In the genomic region with DNA sequence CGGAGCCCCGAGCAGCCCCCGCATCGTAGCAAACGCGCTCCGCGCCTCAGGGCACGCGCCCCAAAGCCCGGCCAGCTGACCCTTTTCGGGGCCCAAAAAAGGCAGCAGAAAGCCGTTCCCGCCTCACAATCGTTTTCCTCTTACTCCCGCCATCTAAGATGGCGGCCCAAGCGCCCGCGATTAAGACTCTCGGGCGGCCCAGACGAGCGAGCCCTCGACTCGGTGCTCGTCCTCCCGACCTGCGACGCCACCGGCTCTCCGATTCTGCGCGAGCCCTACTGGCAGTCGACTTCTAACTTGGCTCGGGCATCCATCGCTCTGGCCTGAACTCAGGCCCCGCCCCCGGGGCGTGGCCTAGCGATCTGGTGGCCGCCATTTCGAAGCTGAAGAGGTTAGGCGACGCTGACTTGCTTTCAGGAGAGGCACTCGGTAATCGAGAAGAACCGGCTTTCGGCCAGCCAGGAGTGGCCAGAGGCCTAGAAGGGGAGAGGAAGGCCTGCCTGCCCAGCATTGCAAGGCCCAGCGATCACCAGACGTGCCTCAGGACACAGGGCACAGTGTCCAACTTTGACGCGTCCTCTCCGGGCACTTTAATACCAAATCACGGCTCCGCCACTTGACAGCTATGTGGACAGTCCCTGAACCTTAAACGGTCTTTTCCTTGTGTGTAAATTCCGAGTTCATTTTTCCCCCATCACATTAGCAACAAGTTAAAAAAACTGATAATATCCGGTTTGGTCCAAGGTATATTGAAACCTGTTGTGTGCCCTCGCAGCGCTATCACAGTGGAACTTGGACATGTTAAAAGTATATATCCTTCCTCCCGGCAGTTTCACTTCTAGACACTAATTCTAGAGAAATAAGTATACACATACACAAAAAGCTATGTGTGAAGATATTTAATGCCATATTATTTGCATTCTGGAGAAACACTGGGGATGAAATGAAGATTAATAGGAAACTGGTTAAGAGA, we compare ENCODE assay signal across 8 cellular contexts. TPM values are rescaled to one million over a fixed set of nuclear protein-coding genes. Genes with fewer than 3 reads are reported as not detected.
A peak's percentile ranks its signal among the peaks of the same experiment; 100 is the strongest.
DNase-seq lines count a peak whose midpoint lies in the region; ATAC-seq and TF ChIP-seq lines count a peak whose summit lies in the region.

A gene (minus strand): TSS at position 182 of the 973 bp plus-strand sequence. CDS start 45,396 bp downstream, outside the sequence.

- no peak for TF ChIP-seq CTCF in HFFc6 (IDR thresholded peaks at IDR 0.05)
- no peak for TF ChIP-seq CTCF in NB4 (IDR thresholded peaks at IDR 0.05; ENCODE audit: low read depth, low read length)
- TF ChIP-seq CTCF in gastroesophageal sphincter (IDR thresholded peaks at IDR 0.05), result no peak

- H3K9me3 Mint-ChIP-seq in HFFc6, result peaks cover 4% of the 10 kb centered on the region; the same call in 1 of the 2 replicates
- H3K9me3 Mint-ChIP-seq in activated naive CD4-positive, alpha-beta T cell treated with anti-CD3 and anti-CD28 coated beads, Interleukin-2, amount 10 ng/mL, durations not matched to agents 7 days and 5 days, result no peaks in the 10 kb centered on the region

- no peaks in the 10 kb centered on the region for H3K36me3 ChIP-seq in SK-N-MC (ENCODE audit: insufficient read depth, low read length)
- H3K36me3 ChIP-seq in gastroesophageal sphincter, result no peaks in the 10 kb centered on the region

- 0 out of 2 replicates have a peak, but pooled peaks cover 5% of the 10 kb centered on the region for H3K27me3 Mint-ChIP-seq in HFFc6 (ENCODE audit: insufficient read depth)
- H3K27me3 Mint-ChIP-seq in activated naive CD4-positive, alpha-beta T cell treated with anti-CD3 and anti-CD28 coated beads, Interleukin-2, amount 10 ng/mL, durations not matched to agents 7 days and 5 days, result peaks cover 3% of the 10 kb centered on the region

- H3K27ac ChIP-seq in SK-N-MC (peak within 1 kb of the TSS; percentile 84; the same call in 1 of the 2 replicates), gastroesophageal sphincter (peak within 1 kb of the TSS; percentile 93 to 100 (median 99))

- H3K4me1 Mint-ChIP-seq in HFFc6 (ENCODE audit: low read depth), result peaks cover 40% of the 10 kb centered on the region
- peaks cover 29% of the 10 kb centered on the region for H3K4me1 Mint-ChIP-seq in activated naive CD4-positive, alpha-beta T cell treated with anti-CD3 and anti-CD28 coated beads, Interleukin-2, amount 10 ng/mL, durations not matched to agents 7 days and 5 days

- no peak for TF ChIP-seq EP300 in gastroesophageal sphincter (IDR thresholded peaks at IDR 0.05)

- H3K36me3 Mint-ChIP-seq in HFFc6 (ENCODE audit: low read depth), result peaks cover 16% of the 10 kb centered on the region
- H3K36me3 Mint-ChIP-seq in activated naive CD4-positive, alpha-beta T cell treated with anti-CD3 and anti-CD28 coated beads, Interleukin-2, amount 10 ng/mL, durations not matched to agents 7 days and 5 days, result peaks cover 9% of the 10 kb centered on the region

- DNase-seq in GM04503 (ENCODE audit: low read depth) (peak; percentile 89), HFFc6 (peak; percentile 99), NB4 (ENCODE audit: low read depth) (peak; percentile 98), SK-N-MC (ENCODE audit: low read depth, low spot score) (peak; percentile 61), non-pigmented ciliary epithelial cell (ENCODE audit: low read depth) (peak; percentile 90), superior temporal gyrus (ENCODE audit: extremely low spot score) (peak; percentile 98)
- DNase-seq in activated naive CD4-positive, alpha-beta T cell treated with anti-CD3 and anti-CD28 coated beads, Interleukin-2, amount 10 ng/mL, durations not matched to agents 7 days and 5 days, result peak; percentile 98

- peak; percentile 98 for ATAC-seq in gastroesophageal sphincter

- WGBS in gastroesophageal sphincter (ENCODE audit: low coverage in 1 of 2), 2 donors, result 1 to 3% methylated on average over 12 to 13 of the region's 62 CpGs

- H3K27me3 ChIP-seq in gastroesophageal sphincter, result no peaks in the 10 kb centered on the region

- H3K4me3 ChIP-seq in NB4 (ENCODE audit: low read depth, low read length), result peak within 1 kb of the TSS; percentile 96
- H3K4me3 ChIP-seq in SK-N-MC, result peak within 1 kb of the TSS; percentile 85
- peak within 1 kb of the TSS; percentile 83 to 88 for H3K4me3 ChIP-seq in gastroesophageal sphincter

- peak within 1 kb of the TSS; percentile 99 for H3K27ac Mint-ChIP-seq in HFFc6
- peak within 1 kb of the TSS; percentile 99 for H3K27ac Mint-ChIP-seq in activated naive CD4-positive, alpha-beta T cell treated with anti-CD3 and anti-CD28 coated beads, Interleukin-2, amount 10 ng/mL, durations not matched to agents 7 days and 5 days

- peak; percentile 93 for TF ChIP-seq POLR2A in NB4 (IDR thresholded peaks at IDR 0.05; ENCODE audit: extremely low read depth, insufficient read length)
- TF ChIP-seq POLR2A in gastroesophageal sphincter (IDR thresholded peaks at IDR 0.05), result peak; percentile 61 to 83

- no peaks in the 10 kb centered on the region for H3K9me3 ChIP-seq in SK-N-MC (ENCODE audit: low read depth, low read length)
- H3K9me3 ChIP-seq in gastroesophageal sphincter, result no peaks in the 10 kb centered on the region

- CTCF ChIA-PET in activated naive CD4-positive, alpha-beta T cell treated with anti-CD3 and anti-CD28 coated beads, Interleukin-2, amount 10 ng/mL, durations not matched to agents 7 days and 5 days (lab: Charles Lee), result interaction anchor here (1.0 to 1.5 kb wide), 3 partner anchors 17 to 56 kb away, joined by 3 read pairs; no protein-coding TSS in a partner anchor

- peaks cover 0 to 42% (median 19%) of the 10 kb centered on the region in 3 donors for H3K4me1 ChIP-seq in gastroesophageal sphincter

- H3K4me3 Mint-ChIP-seq in HFFc6, result peak within 1 kb of the TSS; percentile 93
- H3K4me3 Mint-ChIP-seq in activated naive CD4-positive, alpha-beta T cell treated with anti-CD3 and anti-CD28 coated beads, Interleukin-2, amount 10 ng/mL, durations not matched to agents 7 days and 5 days, result peak within 1 kb of the TSS; percentile 84

- peak within 1 kb of the TSS; percentile 91 for H3K9ac ChIP-seq in SK-N-MC (ENCODE audit: insufficient read length)

RNA-seq across cellular contexts. Expression of the gene that starts here (rescaled TPM):
- total RNA-seq in HFFc6 (2021; fragmentation: NEBNext Ultra II Directional; extraction: Animal tissue kit (Norgen Biotek cat#: 25700)), result 10 to 100 TPM; 78.9 to 97.5 (median 86.8) TPM
- total RNA-seq in gastroesophageal sphincter, result 100 to 1,000 TPM; 115 to 146 (median 130) TPM

Comparison
In these comparisons a context has a peak if more than half of its experiments do, and no peak if none do; other contexts are left out.
1. Peak in every context shown above with its lines: DNase-seq, ATAC-seq, H3K4me3 ChIP-seq and H3K27ac ChIP-seq.